1 cellular context compared by ENCODE assay signal in genomic region chr6:148755379-148755778, GRCh38. TPM values are rescaled to one million over a fixed set of nuclear protein-coding genes. Genes with fewer than 3 reads are reported as not detected.
"Had no signal": no experiment of that assay in that cellular context is flagged by ENCODE, and none has a peak within 500 bp of the region (broad histone marks: within the 10 kb centered on the region; RNA-seq: fewer than 3 reads in every experiment).

No MANE protein-coding gene starts in this region.

RNA-seq across cellular contexts. Expression of gene UST, which starts 8.5 kb away (rescaled TPM):
- polyA plus RNA-seq: naive thymus-derived CD4-positive, alpha-beta T cell had no signal
